In the genomic region with DNA sequence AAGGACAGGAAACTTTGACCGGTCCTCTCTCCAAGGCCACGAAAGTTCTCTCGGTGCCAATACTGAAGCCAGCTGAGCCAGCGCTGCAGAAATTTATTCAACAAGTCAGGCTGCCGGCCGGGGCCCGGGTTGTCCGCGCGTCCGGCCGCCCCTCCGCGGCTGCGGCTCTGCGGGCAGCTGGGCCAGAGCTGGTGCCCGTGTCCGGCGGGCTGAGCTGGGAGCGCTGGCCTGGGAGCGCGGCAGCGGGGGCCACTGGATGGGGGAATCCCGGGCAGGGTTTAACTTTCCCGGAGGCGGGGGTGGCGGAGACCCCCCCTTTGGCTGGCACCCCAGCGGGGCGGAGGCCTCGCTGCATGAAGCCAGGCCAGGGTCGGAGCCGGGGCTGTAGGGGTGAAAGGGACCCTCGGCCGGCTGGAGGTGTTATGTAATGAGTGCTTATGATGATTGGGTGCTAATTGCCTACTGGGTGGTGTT, we compare ENCODE assay signal across 1 cellular context.
TF ChIP-seq lines count a peak whose summit lies in the region.

No MANE protein-coding gene starts in this region.

TF ChIP-seq in endothelial cell of umbilical vein, 7 proteins besides CTCF, POLR2A, EP300 and RAD21:
- TF ChIP-seq EZH2 (IDR thresholded peaks at IDR 0.05; ENCODE audit: borderline replicate concordance, low read depth, low read length, severe bottlenecking) (peak; percentile 68), FOS (IDR thresholded peaks at IDR 0.05; ENCODE audit: borderline replicate concordance, insufficient read depth, low read length) (no peak)
